ENCODE assay signal across 8 cellular contexts in genomic region chr13:30307194-30307965, GRCh38. TPM values are rescaled to one million over a fixed set of nuclear protein-coding genes. Genes with fewer than 3 reads are reported as not detected.
DNase-seq lines count a peak whose midpoint lies in the region; ATAC-seq, FAIRE-seq and TF ChIP-seq lines count a peak whose summit lies in the region.

Gene KATNAL1, minus strand, starts transcription at chr13:30307551. Its CDS starts 23,774 bp downstream, at chr13:30283777.

- H3K4me3 Mint-ChIP-seq in CD14-positive monocyte = peak within 1 kb of the TSS; percentile 83 to 90
- peak within 1 kb of the TSS; percentile 81 for H3K4me3 Mint-ChIP-seq in activated CD8-positive, alpha-beta T cell treated with anti-CD3 and anti-CD28 coated beads for 36 hours

- peaks cover 0 to 3% (median 0%) of the 10 kb centered on the region in 7 donors for H3K9me3 Mint-ChIP-seq in CD14-positive monocyte
- no peaks in the 10 kb centered on the region for H3K9me3 Mint-ChIP-seq in activated CD8-positive, alpha-beta T cell treated with anti-CD3 and anti-CD28 coated beads for 36 hours

- POLR2A ChIA-PET in activated CD8-positive, alpha-beta T cell treated with anti-CD3 and anti-CD28 coated beads for 36 hours (lab: Charles Lee) = interaction anchor here (0.6 to 1.8 kb wide), 7 partner anchors 25 to 309 kb away, joined by 3 to 7 read pairs (median 3); partner anchors contain the start of gene HMGB1

- H3K27me3 Mint-ChIP-seq in CD14-positive monocyte (ENCODE audit: low read depth in 3 of 3) = peaks cover 0 to 2% (median 0%) of the 10 kb centered on the region in 3 donors
- no peaks in the 10 kb centered on the region for H3K27me3 Mint-ChIP-seq in activated CD8-positive, alpha-beta T cell treated with anti-CD3 and anti-CD28 coated beads for 36 hours

- no peak for TF ChIP-seq CTCF in CD14-positive monocyte (IDR thresholded peaks at IDR 0.05)
- no peak for TF ChIP-seq CTCF in activated CD8-positive, alpha-beta T cell treated with anti-CD3 and anti-CD28 coated beads for 36 hours (IDR thresholded peaks at IDR 0.05)

- no peak for DNase-seq in CD14-positive monocyte (ENCODE audit: low spot score)
- peak; percentile 58 for DNase-seq in GM19239 (ENCODE audit: insufficient read length, low spot score)
- DNase-seq in NCI-H69 (lab: John Stamatoyannopoulos, UW) = peak; percentile 95
- peak; percentile 73 for DNase-seq in activated CD8-positive, alpha-beta T cell treated with anti-CD3 and anti-CD28 coated beads for 36 hours
- peak; percentile 76 for DNase-seq in effector CD8-positive, alpha-beta T cell (lab: John Stamatoyannopoulos, UW)
- peak; percentile 88 for DNase-seq in medulla oblongata (ENCODE audit: extremely low spot score)
- peak; percentile 31 to 57 (median 36) for DNase-seq in stimulated activated CD4-positive, alpha-beta T cell treated with anti-CD3 and anti-CD28 coated beads, TNF-alpha, amount 100 ng/mL, for 48 hours (ENCODE audit: low read depth in 3 of 3)

- peaks cover 36% of the 10 kb centered on the region for H3K4me1 Mint-ChIP-seq in CD14-positive monocyte
- peaks cover 17% of the 10 kb centered on the region for H3K4me1 Mint-ChIP-seq in activated CD8-positive, alpha-beta T cell treated with anti-CD3 and anti-CD28 coated beads for 36 hours (ENCODE audit: low read depth)

- peak; percentile 53 for ATAC-seq in HG03442 (IDR thresholded peaks at IDR 0.05; ENCODE audit: unreplicated experiment)
- peak; percentile 70 for ATAC-seq in activated CD8-positive, alpha-beta T cell treated with anti-CD3 and anti-CD28 coated beads for 36 hours

- CTCF ChIA-PET in activated CD8-positive, alpha-beta T cell treated with anti-CD3 and anti-CD28 coated beads for 36 hours (lab: Charles Lee) = interaction anchor here (1.1 to 5.2 kb wide), 8 partner anchors 9 to 192 kb away, joined by 3 to 46 read pairs (median 4); no protein-coding TSS in a partner anchor

- peak; percentile 49 for FAIRE-seq in GM19239 (lab: Jason Lieb, UNC)

- intact Hi-C loops in CD14-positive monocyte (cut with micrococcal nuclease) = loop anchor here (5.0 to 10.0 kb wide), 5 partner anchors 97 to 857 kb away; partner anchors contain the start of genes HMGB1 (in 1 of the 2), HSPH1 (in 1 of the 2) and UBL3 (in 1 of the 2)
- intact Hi-C loops in activated CD8-positive, alpha-beta T cell treated with anti-CD3 and anti-CD28 coated beads for 36 hours (cut with micrococcal nuclease) = no loop called here

- H3K27ac Mint-ChIP-seq in CD14-positive monocyte = peak within 1 kb of the TSS in 6 of 7 donors; percentile 33 to 81 (median 68)
- H3K27ac Mint-ChIP-seq in activated CD8-positive, alpha-beta T cell treated with anti-CD3 and anti-CD28 coated beads for 36 hours = peak within 1 kb of the TSS; percentile 79

- H3K36me3 Mint-ChIP-seq in CD14-positive monocyte = no peaks in the 10 kb centered on the region
- no peaks in the 10 kb centered on the region for H3K36me3 Mint-ChIP-seq in activated CD8-positive, alpha-beta T cell treated with anti-CD3 and anti-CD28 coated beads for 36 hours (ENCODE audit: low read depth)

RNA-seq across cellular contexts. Expression of gene KATNAL1, which starts in this region (rescaled TPM):
- polyA plus RNA-seq in CD14-positive monocyte = 1 to 10 TPM; 1.0 to 1.2 TPM
- total RNA-seq in activated CD8-positive, alpha-beta T cell treated with anti-CD3 and anti-CD28 coated beads for 36 hours = 1 to 10 TPM; 8.6 to 9.0 TPM
